In genomic region chr14:89665682-89666081, GRCh38 we compare ENCODE assay signal across 4 cellular contexts.
DNase-seq lines count a peak whose midpoint lies in the region; ATAC-seq, FAIRE-seq and TF ChIP-seq lines count a peak whose summit lies in the region.
"Not testable (repeated sequence)": the region's sequence is repeated elsewhere in the genome, so short reads cannot be mapped to it uniquely, and the experiment has no call there.

No MANE protein-coding gene starts in this region.

- not testable (repeated sequence) for TF ChIP-seq CTCF in K562 (IDR thresholded peaks at IDR 0.05 in 2 of 3, conservative IDR thresholded peaks at IDR 0.05 in 1 of 3; ENCODE audit: insufficient read depth in 2 of 3, low read depth in 1 of 3, low read length in 3 of 3); HepG2 (CRISPR knock-in tag; IDR thresholded peaks at IDR 0.05)

- not testable (repeated sequence) for H3K4me1 Mint-ChIP-seq in activated T-helper 17 cell treated with anti-CD3 and anti-CD28 coated beads, Interleukin-2, amount 50 U/mL, for 72 hours
- H3K4me1 Mint-ChIP-seq in activated naive CD4-positive, alpha-beta T cell treated with anti-CD3 and anti-CD28 coated beads, Interleukin-2, amount 10 ng/mL, durations not matched to agents 7 days and 5 days = peaks cover 12% of the 10 kb centered on the region

- not testable (repeated sequence) for DNase-seq in activated naive CD4-positive, alpha-beta T cell treated with anti-CD3 and anti-CD28 coated beads, Interleukin-2, amount 10 ng/mL, durations not matched to agents 7 days and 5 days; K562 (ENCODE audit: extremely low read depth in 1 of 4, low spot score in 3 of 4); HepG2 (ENCODE audit: low spot score)

- CTCF ChIA-PET in activated naive CD4-positive, alpha-beta T cell treated with anti-CD3 and anti-CD28 coated beads, Interleukin-2, amount 10 ng/mL, durations not matched to agents 7 days and 5 days (lab: Charles Lee); K562 (lab: Yijun Ruan, JAX; ENCODE audit: low intra/inter-chr PET ratio); HepG2 (lab: Yijun Ruan, JAX; ENCODE audit: low intra/inter-chr PET ratio, low total read pairs): not testable (repeated sequence)

- not testable (repeated sequence) for H3K27me3 Mint-ChIP-seq in activated T-helper 17 cell treated with anti-CD3 and anti-CD28 coated beads, Interleukin-2, amount 50 U/mL, for 72 hours; activated naive CD4-positive, alpha-beta T cell treated with anti-CD3 and anti-CD28 coated beads, Interleukin-2, amount 10 ng/mL, durations not matched to agents 7 days and 5 days

- POLR2A ChIA-PET in K562 (lab: Yijun Ruan, JAX); HepG2 (lab: Yijun Ruan, JAX): not testable (repeated sequence)

- H3K4me3 Mint-ChIP-seq in activated T-helper 17 cell treated with anti-CD3 and anti-CD28 coated beads, Interleukin-2, amount 50 U/mL, for 72 hours; activated naive CD4-positive, alpha-beta T cell treated with anti-CD3 and anti-CD28 coated beads, Interleukin-2, amount 10 ng/mL, durations not matched to agents 7 days and 5 days: not testable (repeated sequence)

- H3K79me2 ChIP-seq in K562 (ENCODE audit: control insufficient read depth, insufficient read depth, low read length); HepG2 (ENCODE audit: insufficient read depth, low read length): not testable (repeated sequence)

- not testable (repeated sequence) for H3K36me3 ChIP-seq in K562 (ENCODE audit: control insufficient read depth, insufficient read depth, low read length); HepG2 (replicated peaks in 1 of 2; ENCODE audit: control insufficient read depth in 1 of 2, insufficient read depth in 2 of 2, low read length in 2 of 2)

- not testable (repeated sequence) for H3K4me2 ChIP-seq in K562 (ENCODE audit: insufficient read depth, low read length); HepG2 (ENCODE audit: low read depth, low read length)

- not testable (repeated sequence) for H4K20me1 ChIP-seq in K562 (replicated peaks; ENCODE audit: control insufficient read depth, insufficient read depth, low read length); HepG2 (ENCODE audit: insufficient read depth, low read length)

- 0% methylated on average over 4 of the region's 4 CpGs for WGBS in K562 (ENCODE audit: insufficient coverage, low coverage, missing lambda C conversion rate)
- WGBS in HepG2 (ENCODE audit: low lambda C conversion rate) = 27% methylated on average over 4 of the region's 4 CpGs

- not testable (repeated sequence) for H3K36me3 Mint-ChIP-seq in activated T-helper 17 cell treated with anti-CD3 and anti-CD28 coated beads, Interleukin-2, amount 50 U/mL, for 72 hours (ENCODE audit: low read depth)
- peaks cover 19% of the 10 kb centered on the region for H3K36me3 Mint-ChIP-seq in activated naive CD4-positive, alpha-beta T cell treated with anti-CD3 and anti-CD28 coated beads, Interleukin-2, amount 10 ng/mL, durations not matched to agents 7 days and 5 days

- H3K9ac ChIP-seq in K562 (ENCODE audit: insufficient read depth in 1 of 2, low read depth in 2 of 2, low read length in 2 of 2); HepG2 (ENCODE audit: insufficient read depth, low read depth, low read length): not testable (repeated sequence)

- not testable (repeated sequence) for H3K9me1 ChIP-seq in K562 (ENCODE audit: control insufficient read depth, insufficient read depth, low read length)

- TF ChIP-seq EP300 in K562 (IDR thresholded peaks at IDR 0.05; ENCODE audit: low read length); HepG2 (IDR thresholded peaks at IDR 0.05; ENCODE audit: low read depth in 2 of 2, low read length in 2 of 2); HepG2 (CRISPR knock-in tag; IDR thresholded peaks at IDR 0.05; ENCODE audit: borderline replicate concordance): not testable (repeated sequence)

- H3K4me3 ChIP-seq in K562; HepG2 (replicated peaks in 1 of 3; ENCODE audit: insufficient read depth in 1 of 3, low read depth in 2 of 3, low read length in 3 of 3): not testable (repeated sequence)

- not testable (repeated sequence) for TF ChIP-seq POLR2A in K562 (conservative IDR thresholded peaks at IDR 0.05); HepG2 (IDR thresholded peaks at IDR 0.05; ENCODE audit: insufficient read depth in 1 of 2, low read depth in 2 of 2, low read length in 2 of 2)

- H3K9me3 ChIP-seq in K562 (replicated peaks; ENCODE audit: control insufficient read depth, insufficient read depth, low read depth, low read length); HepG2 (ENCODE audit: low read length): not testable (repeated sequence)

- H3K9me3 Mint-ChIP-seq in activated T-helper 17 cell treated with anti-CD3 and anti-CD28 coated beads, Interleukin-2, amount 50 U/mL, for 72 hours = not testable (repeated sequence)
- H3K9me3 Mint-ChIP-seq in activated naive CD4-positive, alpha-beta T cell treated with anti-CD3 and anti-CD28 coated beads, Interleukin-2, amount 10 ng/mL, durations not matched to agents 7 days and 5 days = peaks cover 17% of the 10 kb centered on the region

- ATAC-seq in activated T-helper 17 cell treated with anti-CD3 and anti-CD28 coated beads, Interleukin-2, amount 50 U/mL, for 72 hours (replicated peaks); K562; HepG2: not testable (repeated sequence)

- H3K27ac Mint-ChIP-seq in activated T-helper 17 cell treated with anti-CD3 and anti-CD28 coated beads, Interleukin-2, amount 50 U/mL, for 72 hours = peak overlapping the region; percentile 11
- H3K27ac Mint-ChIP-seq in activated naive CD4-positive, alpha-beta T cell treated with anti-CD3 and anti-CD28 coated beads, Interleukin-2, amount 10 ng/mL, durations not matched to agents 7 days and 5 days = peak overlapping the region; percentile 56

- not testable (repeated sequence) for TF ChIP-seq RAD21 in K562 (CRISPR knock-in tag; conservative IDR thresholded peaks at IDR 0.05 in 1 of 2, IDR thresholded peaks at IDR 0.05 in 1 of 2); HepG2 (CRISPR knock-in tag; IDR thresholded peaks at IDR 0.05)

- not testable (repeated sequence) for H3K4me1 ChIP-seq in K562 (replicated peaks in 1 of 2; ENCODE audit: control insufficient read depth in 2 of 2, insufficient read depth in 2 of 2, low read length in 2 of 2)
- peaks cover 18% of the 10 kb centered on the region for H3K4me1 ChIP-seq in HepG2 (ENCODE audit: insufficient read depth, low read length)

- not testable (repeated sequence) for H2AFZ ChIP-seq in K562 (ENCODE audit: low read depth, low read length); HepG2 (ENCODE audit: low read length)

- FAIRE-seq in K562 (lab: Jason Lieb, UNC); HepG2 (lab: Jason Lieb, UNC): not testable (repeated sequence)

- intact Hi-C loops in K562 (cut with micrococcal nuclease); HepG2 (cut with micrococcal nuclease; ENCODE audit: unreplicated experiment): not testable (repeated sequence)

- BruUV-seq in K562 (replicated peaks; lab: Mats Ljungman, UMichigan); HepG2 (replicated peaks; lab: Mats Ljungman, UMichigan): not testable (repeated sequence)

- not testable (repeated sequence) for H3K27me3 ChIP-seq in K562 (ENCODE audit: control insufficient read depth in 2 of 2, insufficient read depth in 2 of 2, low read length in 2 of 2); HepG2 (ENCODE audit: control insufficient read depth in 1 of 2, insufficient read depth in 2 of 2, low read length in 2 of 2)

- in situ Hi-C loops in K562 (cut with MboI); HepG2 (cut with HindIII; ENCODE audit: extremely low pct_ligation_motif_present, low pct_unique_long_range_greater_than_20kb): not testable (repeated sequence)

- H3K27ac ChIP-seq in K562 (ENCODE audit: extremely low read depth, low read depth, low read length); HepG2 (ENCODE audit: extremely low read length, insufficient read depth, low read length): not testable (repeated sequence)

TF ChIP-seq in K562, 482 proteins besides CTCF, POLR2A, EP300 and RAD21:
- TF ChIP-seq ZNF431 (CRISPR knock-in tag; IDR thresholded peaks at IDR 0.05) = peak; percentile 83

TF ChIP-seq in HepG2, 621 proteins besides CTCF, POLR2A, EP300 and RAD21:
- peak; percentile 100 for TF ChIP-seq ZNF431 (CRISPR knock-in tag; IDR thresholded peaks at IDR 0.05; ENCODE audit: borderline replicate concordance, low read depth)
